ENCODE assay signal across 9 cellular contexts in genomic region chr13:80399340-80400163, GRCh38. TPM values are rescaled to one million over a fixed set of nuclear protein-coding genes. Genes with fewer than 3 reads are reported as not detected.
DNase-seq lines count a peak whose midpoint lies in the region; ATAC-seq and TF ChIP-seq lines count a peak whose summit lies in the region.
"Had no signal": no experiment of that assay in that cellular context is flagged by ENCODE, and none has a peak within 500 bp of the region (broad histone marks: within the 10 kb centered on the region; RNA-seq: fewer than 3 reads in every experiment).

No MANE protein-coding gene starts in this region.

- H3K9me3 ChIP-seq in BLaER1 treated with 17β-estradiol and CSF1 and Interleukin-3, amounts not matched to agents 10 nM and 100 nM (replicated peaks in 1 of 11), result peaks cover 34 to 55% (median 50%) of the 10 kb centered on the region in 11 experiments
- H3K9me3 ChIP-seq in endodermal cell (ENCODE audit: control insufficient read depth, low read length), result peaks cover 3% of the 10 kb centered on the region

- peaks cover 0 to 17% (median 0%) of the 10 kb centered on the region in 11 experiments; a peak in 2 of 22 replicates for H3K27me3 ChIP-seq in BLaER1 treated with 17β-estradiol and CSF1 and Interleukin-3, amounts not matched to agents 10 nM and 100 nM
- no peaks in the 10 kb centered on the region for H3K27me3 ChIP-seq in endodermal cell (ENCODE audit: control insufficient read depth, insufficient read depth, low read length, poor library complexity, severe bottlenecking)

- peaks cover 29 to 50% (median 37%) of the 10 kb centered on the region in 10 experiments for H3K4me1 ChIP-seq in BLaER1 treated with 17β-estradiol and CSF1 and Interleukin-3, amounts not matched to agents 10 nM and 100 nM
- H3K4me1 ChIP-seq in endodermal cell (ENCODE audit: control insufficient read depth, insufficient read depth, low read length), result no peaks in the 10 kb centered on the region

- H3K4me2 ChIP-seq in BLaER1 treated with 17β-estradiol and CSF1 and Interleukin-3, amounts not matched to agents 10 nM and 100 nM, result peak overlapping the region; percentile 52 to 86 (median 73)

- H3K27me3 Mint-ChIP-seq in endodermal cell (ENCODE audit: insufficient read depth), result no peaks in the 10 kb centered on the region

- H3K9me3 Mint-ChIP-seq in endodermal cell, result peaks cover 9% of the 10 kb centered on the region

- WGBS in endodermal cell (ENCODE audit: insufficient coverage in 1 of 2, insufficient read length in 1 of 2), 2 experiments, result 94 to 95% methylated on average over 9 to 13 of the region's 13 CpGs

- H4K20me1 ChIP-seq in BLaER1 treated with 17β-estradiol and CSF1 and Interleukin-3, amounts not matched to agents 10 nM and 100 nM, result no peaks in the 10 kb centered on the region

- ATAC-seq in GM19395 (IDR thresholded peaks at IDR 0.05; ENCODE audit: unreplicated experiment), result peak; percentile 52
- ATAC-seq in left lobe of liver, result no peak

- peak overlapping the region in 7 of 11 experiments; percentile 16 to 62 (median 44); a peak in 12 of 22 replicates for H3K9ac ChIP-seq in BLaER1 treated with 17β-estradiol and CSF1 and Interleukin-3, amounts not matched to agents 10 nM and 100 nM
- H3K9ac ChIP-seq in endodermal cell (ENCODE audit: extremely low read depth, low read length, poor library complexity, severe bottlenecking), result no peak overlapping the region

- H3K27ac ChIP-seq in BLaER1 treated with 17β-estradiol and CSF1 and Interleukin-3, amounts not matched to agents 10 nM and 100 nM, result peak overlapping the region in 8 of 11 experiments; percentile 38 to 68 (median 55); a peak in 15 of 22 replicates
- no peak overlapping the region for H3K27ac ChIP-seq in endodermal cell (ENCODE audit: low read depth, low read length)

- no peak for TF ChIP-seq POLR2A in erythroblast (IDR thresholded peaks at IDR 0.05; ENCODE audit: low read length)

- H3K4me3 ChIP-seq in BLaER1 treated with 17β-estradiol and CSF1 and Interleukin-3, amounts not matched to agents 10 nM and 100 nM, result peak overlapping the region in 3 of 10 experiments; percentile 4 to 32 (median 7); a peak in 2 of 20 replicates
- no peak overlapping the region for H3K4me3 ChIP-seq in endodermal cell (ENCODE audit: low read length)

- DNase-seq in NCI-H345 (lab: John Stamatoyannopoulos, UW), result peak; percentile 42
- peak; percentile 6 to 43 for DNase-seq in erythroblast (lab: John Stamatoyannopoulos, UW)
- no peak for DNase-seq in COLO668 (lab: John Stamatoyannopoulos, UW; ENCODE audit: unreplicated experiment)
- DNase-seq in stimulated activated CD4-positive, alpha-beta T cell treated with anti-CD3 and anti-CD28 coated beads, Interleukin-4, amount 100 ng/mL, for 1 hour, result no peak
- no peak for DNase-seq in endodermal cell
- no peak for DNase-seq in left lobe of liver (ENCODE audit: low spot score)
- DNase-seq: T-helper 9 cell had no signal

- H3K4me3 Mint-ChIP-seq in endodermal cell, result no peak overlapping the region

- no peak for TF ChIP-seq CTCF in endodermal cell (conservative IDR thresholded peaks at IDR 0.05)

- H3K27ac Mint-ChIP-seq in endodermal cell, result no peak overlapping the region

- peaks cover 1% of the 10 kb centered on the region for H3K36me3 Mint-ChIP-seq in endodermal cell (ENCODE audit: low read depth)

- peaks cover 2% of the 10 kb centered on the region for H3K4me1 Mint-ChIP-seq in endodermal cell

- no peaks in the 10 kb centered on the region for H3K36me3 ChIP-seq in BLaER1 treated with 17β-estradiol and CSF1 and Interleukin-3, amounts not matched to agents 10 nM and 100 nM
- H3K36me3 ChIP-seq in endodermal cell (ENCODE audit: control insufficient read depth, insufficient read depth, low read length), result no peaks in the 10 kb centered on the region

RNA-seq across cellular contexts. Expression of gene SPRY2, which starts 58.6 kb away (rescaled TPM):
- total RNA-seq in endodermal cell (10 to 100 TPM; 87.7 to 96.9 TPM), left lobe of liver (11.3 TPM)
- 92.3 TPM for polyA plus RNA-seq in endodermal cell (2013, experiment 1 of 2)
- 111 TPM for polyA plus RNA-seq in endodermal cell (2013, experiment 2 of 2)

Comparison
In these comparisons a context has a peak if more than half of its experiments do, and no peak if none do; other contexts are left out.
1. DNase-seq: peak in NCI-H345 (single experiment) and erythroblast (2 of 2); none in COLO668 (single experiment), stimulated activated CD4-positive, alpha-beta T cell treated with anti-CD3 and anti-CD28 coated beads, Interleukin-4, amount 100 ng/mL, for 1 hour (single experiment), endodermal cell (single experiment) and left lobe of liver (single experiment).